30 cellular contexts compared by ENCODE assay signal in genomic region chr15:100158368-100158767, GRCh38.
"Had no signal": no experiment of that assay in that cellular context is flagged by ENCODE, and none has a peak within 500 bp of the region (broad histone marks: within the 10 kb centered on the region; RNA-seq: fewer than 3 reads in every experiment).

No MANE protein-coding gene starts in this region.

- DNase-seq: activated CD4-positive, alpha-beta T cell treated with anti-CD3 and anti-CD28 coated beads for 1 hour; activated CD4-positive, alpha-beta T cell treated with anti-CD3 and anti-CD28 coated beads for 48 hours; activated CD4-positive, CD25-positive, alpha-beta regulatory T cell; activated CD8-positive, alpha-beta T cell treated with anti-CD3 and anti-CD28 coated beads for 36 hours; activated gamma-delta T cell; activated naive CD4-positive, alpha-beta T cell treated with Interleukin-2 at 50 U/mL for 16 hours; activated naive CD8-positive, alpha-beta T cell treated with anti-CD3 and anti-CD28 coated beads, Interleukin-2, amount 10 ng/mL, durations not matched to agents 7 days and 5 days; activated T-cell treated with anti-CD3 and anti-CD28 coated beads, Interleukin-2, amount 50 U/mL, for 24 hours; body of pancreas; NCI-H1092 treated with DMSO at 0.1 percent for 48 hours; NCI-H1417; NCI-H146; NCI-H187; NCI-H2029 treated with DMSO at 0.1 percent for 48 hours; NCI-H2107; NCI-H345; NCI-H524 treated with DMSO at 0.1 percent for 48 hours; PC-3; Peyer's patch; RPMI8226; SIG-M5; T-cell; T-helper 17 cell had no signal

- H3K27me3 ChIP-seq: body of pancreas, breast epithelium, Peyer's patch had no signal

- ATAC-seq: activated CD8-positive, alpha-beta T cell treated with anti-CD3 and anti-CD28 coated beads for 36 hours; body of pancreas; K562; PC-3; Right ventricle myocardium inferior; SK-N-SH treated with all-trans-retinoic acid at 6 μM for 48 hours; T-cell; T-helper 17 cell had no signal

- H3K27me3 Mint-ChIP-seq: activated CD8-positive, alpha-beta T cell treated with anti-CD3 and anti-CD28 coated beads for 36 hours; activated naive CD4-positive, alpha-beta T cell treated with anti-CD3 and anti-CD28 coated beads, Interleukin-2, amount 50 U/mL, for 24 hours; activated naive CD8-positive, alpha-beta T cell treated with anti-CD3 and anti-CD28 coated beads, Interleukin-2, amount 10 ng/mL, durations not matched to agents 7 days and 5 days; activated T-cell treated with anti-CD3 and anti-CD28 coated beads, Interleukin-2, amount 50 U/mL, for 24 hours; T-cell; T-helper 17 cell had no signal

- H3K4me1 ChIP-seq: breast epithelium, Peyer's patch had no signal

- H3K4me3 ChIP-seq: body of pancreas, breast epithelium, K562, Peyer's patch had no signal

- H3K4me1 Mint-ChIP-seq: activated naive CD4-positive, alpha-beta T cell treated with anti-CD3 and anti-CD28 coated beads, Interleukin-2, amount 50 U/mL, for 24 hours; activated naive CD8-positive, alpha-beta T cell treated with anti-CD3 and anti-CD28 coated beads, Interleukin-2, amount 10 ng/mL, durations not matched to agents 7 days and 5 days; T-cell; T-helper 17 cell had no signal

- H3K27ac ChIP-seq: body of pancreas, breast epithelium, Peyer's patch, VCaP had no signal

- H3K36me3 Mint-ChIP-seq: activated naive CD4-positive, alpha-beta T cell treated with anti-CD3 and anti-CD28 coated beads, Interleukin-2, amount 50 U/mL, for 24 hours; activated naive CD8-positive, alpha-beta T cell treated with anti-CD3 and anti-CD28 coated beads, Interleukin-2, amount 10 ng/mL, durations not matched to agents 7 days and 5 days had no signal

- H3K27ac Mint-ChIP-seq: activated CD8-positive, alpha-beta T cell treated with anti-CD3 and anti-CD28 coated beads for 36 hours; activated naive CD4-positive, alpha-beta T cell treated with anti-CD3 and anti-CD28 coated beads, Interleukin-2, amount 50 U/mL, for 24 hours; activated naive CD8-positive, alpha-beta T cell treated with anti-CD3 and anti-CD28 coated beads, Interleukin-2, amount 10 ng/mL, durations not matched to agents 7 days and 5 days; activated T-cell treated with anti-CD3 and anti-CD28 coated beads, Interleukin-2, amount 50 U/mL, for 24 hours; activated T-helper 2 cell treated with anti-CD3 and anti-CD28 coated beads, Interferon-gamma antibody, Interleukin-2, Interleukin-4, amounts not matched to agents 10 μg/mL and 5 μg/mL and 100 μg/mL, durations not matched to agents 14 hours and 24 hours and 36 hours; T-cell; T-helper 17 cell had no signal

- H3K9me3 Mint-ChIP-seq: activated CD8-positive, alpha-beta T cell treated with anti-CD3 and anti-CD28 coated beads for 36 hours; activated naive CD4-positive, alpha-beta T cell treated with anti-CD3 and anti-CD28 coated beads, Interleukin-2, amount 50 U/mL, for 24 hours; activated naive CD8-positive, alpha-beta T cell treated with anti-CD3 and anti-CD28 coated beads, Interleukin-2, amount 10 ng/mL, durations not matched to agents 7 days and 5 days; activated T-cell treated with anti-CD3 and anti-CD28 coated beads, Interleukin-2, amount 50 U/mL, for 24 hours; activated T-helper 2 cell treated with anti-CD3 and anti-CD28 coated beads, Interferon-gamma antibody, Interleukin-2, Interleukin-4, amounts not matched to agents 10 μg/mL and 5 μg/mL and 100 μg/mL, durations not matched to agents 14 hours and 24 hours and 36 hours; T-cell had no signal

- H3K36me3 ChIP-seq: breast epithelium, Peyer's patch had no signal

- H3K4me3 Mint-ChIP-seq: activated CD8-positive, alpha-beta T cell treated with anti-CD3 and anti-CD28 coated beads for 36 hours; activated naive CD4-positive, alpha-beta T cell treated with anti-CD3 and anti-CD28 coated beads, Interleukin-2, amount 50 U/mL, for 24 hours; activated naive CD8-positive, alpha-beta T cell treated with anti-CD3 and anti-CD28 coated beads, Interleukin-2, amount 10 ng/mL, durations not matched to agents 7 days and 5 days; activated T-cell treated with anti-CD3 and anti-CD28 coated beads, Interleukin-2, amount 50 U/mL, for 24 hours; T-cell; T-helper 17 cell had no signal
